ENCODE assay signal across 10 cellular contexts in the genomic region with DNA sequence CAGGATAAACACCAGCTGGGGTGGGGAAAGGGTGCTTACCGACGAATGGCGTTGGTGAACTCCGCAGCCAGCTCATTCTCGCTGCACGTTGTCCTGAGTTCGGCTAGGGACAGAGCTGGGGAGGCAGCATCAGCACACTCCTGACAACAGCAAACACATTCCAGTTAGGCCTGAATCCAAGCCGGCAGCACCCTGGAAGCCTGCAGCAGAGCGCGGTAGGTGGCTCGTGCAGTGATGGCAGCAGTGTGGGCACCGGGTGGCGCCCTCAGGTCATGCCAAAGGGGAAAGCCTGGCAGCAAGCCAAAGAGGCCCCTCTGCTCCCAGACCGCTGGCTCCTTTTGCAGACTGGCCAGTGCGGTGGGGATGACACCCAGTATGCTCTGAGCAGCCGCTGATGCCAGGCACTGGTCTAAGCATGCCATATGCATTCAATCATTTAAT.
DNase-seq lines count a peak whose midpoint lies in the region; ATAC-seq, FAIRE-seq and TF ChIP-seq lines count a peak whose summit lies in the region.
"Had no signal": no experiment of that assay in that cellular context is flagged by ENCODE, and none has a peak within 500 bp of the region (broad histone marks: within the 10 kb centered on the region; RNA-seq: fewer than 3 reads in every experiment).

No MANE protein-coding gene starts in this region.

- CTCF ChIA-PET in K562 (lab: Yijun Ruan, JAX; ENCODE audit: low intra/inter-chr PET ratio) = no interaction called here

- TF ChIP-seq POLR2A in K562 (conservative IDR thresholded peaks at IDR 0.05) = no peak

- peak overlapping the region; percentile 92 for H3K27ac ChIP-seq in K562 (ENCODE audit: extremely low read depth, low read depth, low read length)

- H2AFZ ChIP-seq in K562 (ENCODE audit: low read depth, low read length) = peak overlapping the region; percentile 96

- FAIRE-seq in K562 (lab: Jason Lieb, UNC) = no peak

- peak; percentile 49 for TF ChIP-seq CTCF in LNCAP (IDR thresholded peaks at IDR 0.05)
- peak in 2 of 3 experiments; percentile 17 to 19; a peak in 3 of 6 replicates for TF ChIP-seq CTCF in K562 (IDR thresholded peaks at IDR 0.05 in 2 of 3, conservative IDR thresholded peaks at IDR 0.05 in 1 of 3; ENCODE audit: insufficient read depth in 2 of 3, low read depth in 1 of 3, low read length in 3 of 3)
- TF ChIP-seq CTCF in omental fat pad (IDR thresholded peaks at IDR 0.05) = no peak

- intact Hi-C loops in K562 (cut with micrococcal nuclease) = loop anchor here (2.0 kb wide), 1 partner anchor 563 kb away; no protein-coding TSS in a partner anchor

- no peaks in the 10 kb centered on the region for H3K79me2 ChIP-seq in K562 (ENCODE audit: control insufficient read depth, insufficient read depth, low read length)

- H3K4me2 ChIP-seq in K562 (ENCODE audit: insufficient read depth, low read length) = peak overlapping the region; percentile 79

- H3K4me1 ChIP-seq in K562 (replicated peaks in 1 of 2; ENCODE audit: control insufficient read depth in 2 of 2, insufficient read depth in 2 of 2, low read length in 2 of 2) = peaks cover 37 to 49% of the 10 kb centered on the region in 2 experiments

- 32% methylated on average over 11 of the region's 16 CpGs for WGBS in K562 (ENCODE audit: insufficient coverage, low coverage, missing lambda C conversion rate)

- no TSS peak for BruUV-seq in K562 (replicated peaks; lab: Mats Ljungman, UMichigan)

- DNase-seq in AG20443 (ENCODE audit: low spot score) (peak; percentile 47), K562 (ENCODE audit: extremely low read depth in 1 of 4, low spot score in 3 of 4) (peak in 3 of 4 experiments; percentile 23 to 51 (median 50)), mucosa of gallbladder (ENCODE audit: low spot score) (peak; percentile 22), omental fat pad (ENCODE audit: low spot score) (no peak)
- DNase-seq in activated CD4-positive, alpha-beta T cell treated with anti-CD3 and anti-CD28 coated beads for 1 hour = no peak
- DNase-seq: activated naive CD8-positive, alpha-beta T cell treated with anti-CD3 and anti-CD28 coated beads, Interleukin-2, amount 10 ng/mL, durations not matched to agents 7 days and 5 days had no signal

- H3K4me3 ChIP-seq in K562 = no peak overlapping the region

- peak; percentile 49 for ATAC-seq in K562
- no peak for ATAC-seq in omental fat pad (ENCODE audit: low FRiP score)
- no peak for ATAC-seq in GM18502 (IDR thresholded peaks at IDR 0.05; ENCODE audit: poor library complexity, unreplicated experiment)
- no peak for ATAC-seq in HG02678 (IDR thresholded peaks at IDR 0.05; ENCODE audit: unreplicated experiment)
- ATAC-seq: left colon had no signal

- peak overlapping the region; percentile 69 to 82; a peak in 3 of 4 replicates for H3K9ac ChIP-seq in K562 (ENCODE audit: insufficient read depth in 1 of 2, low read depth in 2 of 2, low read length in 2 of 2)

- POLR2A ChIA-PET in K562 (lab: Yijun Ruan, JAX) = interaction anchor here (0.6 to 1.6 kb wide), 9 partner anchors 10 to 52 kb away, joined by 3 to 10 read pairs (median 4); no protein-coding TSS in a partner anchor

- no peaks in the 10 kb centered on the region for H3K27me3 ChIP-seq in K562 (ENCODE audit: control insufficient read depth in 2 of 2, insufficient read depth in 2 of 2, low read length in 2 of 2)

- H3K9me1 ChIP-seq in K562 (ENCODE audit: control insufficient read depth, insufficient read depth, low read length) = no peaks in the 10 kb centered on the region

- no peaks in the 10 kb centered on the region for H3K36me3 ChIP-seq in K562 (ENCODE audit: control insufficient read depth, insufficient read depth, low read length)

- TF ChIP-seq RAD21 in K562 (CRISPR knock-in tag; conservative IDR thresholded peaks at IDR 0.05 in 1 of 2, IDR thresholded peaks at IDR 0.05 in 1 of 2) = peak in 1 of 2 experiments; percentile 38; a peak in 2 of 4 replicates

- H3K9me3 ChIP-seq in K562 (replicated peaks; ENCODE audit: control insufficient read depth, insufficient read depth, low read depth, low read length) = no peaks in the 10 kb centered on the region

- in situ Hi-C loops in K562 (cut with MboI) = no loop called here

- no peaks in the 10 kb centered on the region for H4K20me1 ChIP-seq in K562 (replicated peaks; ENCODE audit: control insufficient read depth, insufficient read depth, low read length)

- TF ChIP-seq EP300 in K562 (IDR thresholded peaks at IDR 0.05; ENCODE audit: low read length) = no peak

TF ChIP-seq in K562, 482 proteins besides CTCF, POLR2A, EP300 and RAD21 (continues in another document):
- TF ChIP-seq HLTF (IDR thresholded peaks at IDR 0.05) (no peak), SMAD4 (CRISPR knock-in tag; conservative IDR thresholded peaks at IDR 0.05) (0 out of 2 replicates have a peak, but pooled peaks have one; percentile 17), L3MBTL2 (IDR thresholded peaks at IDR 0.05) (peak; percentile 41), NFIC (IDR thresholded peaks at IDR 0.05) (peak; percentile 98), GABPB1 (CRISPR knock-in tag; IDR thresholded peaks at IDR 0.05) (peak; percentile 10; the same call in 1 of the 2 replicates), MED1 (CRISPR knock-in tag; IDR thresholded peaks at IDR 0.05; ENCODE audit: borderline replicate concordance) (no peak), TFAP4 (CRISPR knock-in tag; IDR thresholded peaks at IDR 0.05; ENCODE audit: borderline replicate concordance) (0 out of 2 replicates have a peak, but pooled peaks have one; percentile 34), PYGO2 (tag; IDR thresholded peaks at IDR 0.05) (0 out of 2 replicates have a peak, but pooled peaks have one; percentile 11), NR4A1 (CRISPR knock-in tag; IDR thresholded peaks at IDR 0.05) (no peak), NR4A1 (tag; IDR thresholded peaks at IDR 0.05) (peak; percentile 78; the same call in 1 of the 2 replicates), NFIX (CRISPR knock-in tag; IDR thresholded peaks at IDR 0.05; ENCODE audit: low read depth) (peak; percentile 57), BHLHE40 (IDR thresholded peaks at IDR 0.05; ENCODE audit: low read length) (peak; percentile 22; the same call in 1 of the 2 replicates), MNT (conservative IDR thresholded peaks at IDR 0.05) (0 out of 4 replicates have a peak, but pooled peaks of 1 of the 2 experiments have one; percentile 35), ZBTB17 (CRISPR knock-in tag; IDR thresholded peaks at IDR 0.05) (no peak)
- TF ChIP-seq, protein P1, sequence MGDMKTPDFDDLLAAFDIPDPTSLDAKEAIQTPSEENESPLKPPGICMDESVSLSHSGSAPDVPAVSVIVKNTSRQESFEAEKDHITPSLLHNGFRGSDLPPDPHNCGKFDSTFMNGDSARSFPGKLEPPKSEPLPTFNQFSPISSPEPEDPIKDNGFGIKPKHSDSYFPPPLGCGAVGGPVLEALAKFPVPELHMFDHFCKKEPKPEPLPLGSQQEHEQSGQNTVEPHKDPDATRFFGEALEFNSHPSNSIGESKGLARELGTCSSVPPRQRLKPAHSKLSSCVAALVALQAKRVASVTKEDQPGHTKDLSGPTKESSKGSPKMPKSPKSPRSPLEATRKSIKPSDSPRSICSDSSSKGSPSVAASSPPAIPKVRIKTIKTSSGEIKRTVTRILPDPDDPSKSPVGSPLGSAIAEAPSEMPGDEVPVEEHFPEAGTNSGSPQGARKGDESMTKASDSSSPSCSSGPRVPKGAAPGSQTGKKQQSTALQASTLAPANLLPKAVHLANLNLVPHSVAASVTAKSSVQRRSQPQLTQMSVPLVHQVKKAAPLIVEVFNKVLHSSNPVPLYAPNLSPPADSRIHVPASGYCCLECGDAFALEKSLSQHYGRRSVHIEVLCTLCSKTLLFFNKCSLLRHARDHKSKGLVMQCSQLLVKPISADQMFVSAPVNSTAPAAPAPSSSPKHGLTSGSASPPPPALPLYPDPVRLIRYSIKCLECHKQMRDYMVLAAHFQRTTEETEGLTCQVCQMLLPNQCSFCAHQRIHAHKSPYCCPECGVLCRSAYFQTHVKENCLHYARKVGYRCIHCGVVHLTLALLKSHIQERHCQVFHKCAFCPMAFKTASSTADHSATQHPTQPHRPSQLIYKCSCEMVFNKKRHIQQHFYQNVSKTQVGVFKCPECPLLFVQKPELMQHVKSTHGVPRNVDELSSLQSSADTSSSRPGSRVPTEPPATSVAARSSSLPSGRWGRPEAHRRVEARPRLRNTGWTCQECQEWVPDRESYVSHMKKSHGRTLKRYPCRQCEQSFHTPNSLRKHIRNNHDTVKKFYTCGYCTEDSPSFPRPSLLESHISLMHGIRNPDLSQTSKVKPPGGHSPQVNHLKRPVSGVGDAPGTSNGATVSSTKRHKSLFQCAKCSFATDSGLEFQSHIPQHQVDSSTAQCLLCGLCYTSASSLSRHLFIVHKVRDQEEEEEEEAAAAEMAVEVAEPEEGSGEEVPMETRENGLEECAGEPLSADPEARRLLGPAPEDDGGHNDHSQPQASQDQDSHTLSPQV (IDR thresholded peaks at IDR 0.05) = peak; percentile 92

Comparison
In these comparisons a context has a peak if more than half of its experiments do, and no peak if none do; other contexts are left out.
1. DNase-seq: peak in AG20443 (single experiment), K562 (3 of 4) and mucosa of gallbladder (single experiment); none in omental fat pad (single experiment) and activated CD4-positive, alpha-beta T cell treated with anti-CD3 and anti-CD28 coated beads for 1 hour (single experiment).
2. CTCF ChIP-seq: peak in LNCAP (single experiment) and K562 (2 of 3); none in omental fat pad (0 of 3).